ENCODE assay signal across 8 cellular contexts in the genomic region with DNA sequence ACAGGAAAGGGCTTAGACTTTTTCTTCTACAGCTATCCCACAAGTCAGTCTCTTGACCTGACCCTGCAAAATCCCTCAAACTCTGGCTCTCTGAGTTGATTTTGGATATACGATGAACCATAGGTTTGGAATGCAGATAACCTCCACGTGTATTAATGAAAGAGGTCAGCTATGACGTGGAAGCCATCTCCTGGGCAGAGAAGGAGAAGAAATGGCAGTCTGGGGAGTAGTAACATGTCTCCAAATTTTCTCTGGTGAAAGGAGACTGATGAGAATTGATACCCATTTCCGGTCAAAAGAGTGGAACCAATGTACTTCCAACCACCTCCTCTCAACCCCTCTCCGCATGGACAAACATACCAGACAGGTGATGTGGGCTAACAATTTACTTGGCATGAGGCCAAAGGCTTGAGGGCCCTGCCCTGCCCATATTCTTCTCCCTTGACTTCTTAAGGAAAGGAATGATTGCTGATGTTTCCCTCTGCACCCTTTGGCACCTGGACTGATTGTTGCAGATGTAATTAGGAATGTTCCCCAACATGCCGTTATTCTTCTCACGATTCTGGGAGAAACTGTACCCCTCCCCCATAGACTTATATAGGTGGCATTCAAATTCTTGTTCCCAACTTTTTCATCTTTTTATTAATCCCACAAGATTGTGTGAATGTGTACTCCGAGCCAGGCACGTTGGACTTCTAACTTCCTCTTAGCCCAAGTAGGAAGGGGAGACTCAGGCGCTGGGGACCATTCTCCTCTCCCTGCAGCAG. TPM values are rescaled to one million over a fixed set of nuclear protein-coding genes. Genes with fewer than 3 reads are reported as not detected.
A peak's percentile ranks its signal among the peaks of the same experiment; 100 is the strongest.
DNase-seq lines count a peak whose midpoint lies in the region; ATAC-seq and TF ChIP-seq lines count a peak whose summit lies in the region.

No MANE protein-coding gene starts in this region.

- no peak overlapping the region for H3K4ac ChIP-seq in mesendoderm (ENCODE audit: low read depth, low read length)

- H3K79me1 ChIP-seq in mesendoderm (ENCODE audit: low read length): no peaks in the 10 kb centered on the region

- no peak overlapping the region for H2BK15ac ChIP-seq in mesendoderm (replicated peaks; ENCODE audit: low read depth)

- intact Hi-C loops in breast epithelium (cut with DNase I; ENCODE audit: low total_unique reads): no loop called here

- no peak overlapping the region for H4K8ac ChIP-seq in mesendoderm (ENCODE audit: low read depth, low read length)

- no peak overlapping the region for H3K9ac ChIP-seq in mesendoderm (ENCODE audit: low read length)

- ATAC-seq in GM18867 (IDR thresholded peaks at IDR 0.05; ENCODE audit: unreplicated experiment): no peak

- H3K27ac ChIP-seq in breast epithelium (peak overlapping the region; percentile 87 to 94), mesendoderm (ENCODE audit: low read depth, low read length) (no peak overlapping the region), caudate nucleus (ENCODE audit: low read depth, low read length) (no peak overlapping the region)

- H3K4me1 ChIP-seq in breast epithelium (no peaks in the 10 kb centered on the region), mesendoderm (ENCODE audit: control insufficient read depth, low read depth, low read length) (no peaks in the 10 kb centered on the region)

- TF ChIP-seq CTCF in breast epithelium (IDR thresholded peaks at IDR 0.05): no peak

- H3K23ac ChIP-seq in mesendoderm (ENCODE audit: low read length): no peak overlapping the region

- no peak overlapping the region for H2BK120ac ChIP-seq in mesendoderm (ENCODE audit: low read depth, low read length)

- no peak for TF ChIP-seq POLR2A in breast epithelium (IDR thresholded peaks at IDR 0.05)

- H3K4me2 ChIP-seq in mesendoderm (ENCODE audit: low read length): no peak overlapping the region

- H3K36me3 ChIP-seq in breast epithelium: no peaks in the 10 kb centered on the region
- no peaks in the 10 kb centered on the region for H3K36me3 ChIP-seq in mesendoderm (ENCODE audit: control insufficient read depth, insufficient read depth, low read length)

- H3K18ac ChIP-seq in mesendoderm (ENCODE audit: low read length): no peak overlapping the region

- no peaks in the 10 kb centered on the region for H3K9me3 ChIP-seq in breast epithelium

- in situ Hi-C loops in ACHN (cut with HindIII; ENCODE audit: low pct_ligation_motif_present, low pct_unique_long_range_greater_than_20kb, low sequenced_read_pairs): no loop called here
- in situ Hi-C loops in KBM-7 (cut with MboI; ENCODE audit: low pct_unique_long_range_greater_than_20kb, low sequenced_read_pairs): no loop called here

- H3K56ac ChIP-seq in mesendoderm (ENCODE audit: low read length): no peak overlapping the region

- peaks cover 18% of the 10 kb centered on the region for H3K79me2 ChIP-seq in mesendoderm (ENCODE audit: control insufficient read depth, insufficient read depth, low read length)

- peak; percentile 54 for DNase-seq in ACHN
- peak; percentile 70 for DNase-seq in HT-29 (ENCODE audit: low spot score)
- DNase-seq in breast epithelium (ENCODE audit: low spot score in 2 of 2): peak in 1 of 2 donors; percentile 59
- DNase-seq in mesendoderm: peak; percentile 40
- DNase-seq in KBM-7: no peak
- no peak for DNase-seq in activated gamma-delta T cell (lab: John Stamatoyannopoulos, UW)
- no peak for DNase-seq in caudate nucleus (lab: John Stamatoyannopoulos, UW)

- no peak overlapping the region for H2BK5ac ChIP-seq in mesendoderm (ENCODE audit: low read length)

- no peak overlapping the region for H2AK5ac ChIP-seq in mesendoderm (ENCODE audit: low read length)

- H3K27me3 ChIP-seq in breast epithelium: peaks cover 0 to 80% of the 10 kb centered on the region in 2 donors
- H3K27me3 ChIP-seq in mesendoderm (ENCODE audit: insufficient read depth, low read length, poor library complexity): no peaks in the 10 kb centered on the region

- no CpG with 5 or more reads among the region's 10 CpGs for WGBS in mesendoderm (ENCODE audit: extremely low coverage, insufficient coverage, low lambda C conversion rate)

- H3K4me3 ChIP-seq in breast epithelium: peak overlapping the region; percentile 56 to 75 (median 64)
- no peak overlapping the region for H3K4me3 ChIP-seq in mesendoderm (ENCODE audit: low read length)

- no peak overlapping the region for H4K5ac ChIP-seq in mesendoderm (ENCODE audit: low read length)

RNA-seq across cellular contexts. Expression of gene PLS3, which starts 0.6 kb away (rescaled TPM):
- 19.6 and 30.3 TPM in 2 replicates for total RNA-seq in HT-29 (2014; rRNA removed; shearing (Covaris generic))
- 10 to 100 TPM; 64.6 to 79.5 (median 69.4) TPM for total RNA-seq in breast epithelium
- 92.9 TPM for polyA plus RNA-seq in mesendoderm (2013, experiment 1 of 2)
- polyA plus RNA-seq in mesendoderm (2013, experiment 2 of 2): 94.0 TPM

Comparison
In these comparisons a context has a peak if more than half of its experiments do, and no peak if none do; other contexts are left out.
1. DNase-seq: peak in ACHN (single experiment), HT-29 (single experiment) and mesendoderm (single experiment); none in KBM-7 (single experiment), activated gamma-delta T cell (single experiment) and caudate nucleus (0 of 61).
2. H3K27ac ChIP-seq: peak in breast epithelium (2 of 2); none in mesendoderm (single experiment) and caudate nucleus (single experiment).